In the genomic region with DNA sequence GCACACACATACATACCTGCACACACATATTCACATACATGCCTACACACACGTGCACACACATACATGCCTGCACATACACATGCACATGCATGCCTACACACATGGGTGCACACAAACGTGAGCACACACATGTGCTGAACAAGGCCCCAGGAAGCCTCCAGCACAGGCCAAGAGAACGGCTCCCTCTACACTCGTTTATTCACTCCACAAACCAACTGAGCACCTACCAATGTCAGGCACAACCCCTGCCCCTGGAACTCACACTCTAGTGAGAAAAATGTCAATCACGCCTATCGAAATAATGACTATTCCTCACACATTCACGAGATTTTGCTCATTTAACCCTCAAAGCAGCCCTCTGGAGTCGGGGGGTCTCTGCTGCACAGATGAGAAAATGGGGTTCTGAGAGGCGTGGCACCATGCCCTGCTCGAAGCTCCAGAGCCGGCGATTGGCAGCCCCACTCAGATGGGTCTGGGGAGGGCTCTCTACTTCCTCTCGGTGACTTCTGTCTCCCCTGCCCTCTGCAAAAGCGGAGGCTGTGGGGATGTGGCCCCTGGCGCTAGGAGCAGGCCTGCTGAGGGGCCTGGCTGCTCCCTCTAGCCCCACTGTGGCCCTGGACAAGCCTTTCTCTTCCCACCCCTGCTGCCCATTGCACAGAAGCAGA, we compare ENCODE assay signal across 13 cellular contexts.
DNase-seq lines count a peak whose midpoint lies in the region; ATAC-seq lines count a peak whose summit lies in the region.
"Had no signal": no experiment of that assay in that cellular context is flagged by ENCODE, and none has a peak within 500 bp of the region (broad histone marks: within the 10 kb centered on the region; RNA-seq: fewer than 3 reads in every experiment).

No MANE protein-coding gene starts in this region.

- H3K4me2 ChIP-seq in Karpas-422 (ENCODE audit: low read depth, low read length, poor library complexity, severe bottlenecking): peak overlapping the region; percentile 59

- peaks cover 74% of the 10 kb centered on the region for H3K4me1 Mint-ChIP-seq in T-helper 1 cell treated with Interleukin-12 subunit alpha and Interleukin-12 subunit beta and Interleukin-4 antibody, amounts not matched to agents 30 μg/mL and 1 μg/mL, for 36 hours (ENCODE audit: low read depth)
- H3K4me1 Mint-ChIP-seq in activated T-helper 2 cell treated with anti-CD3 and anti-CD28 coated beads, Interferon-gamma antibody, Interleukin-2, Interleukin-4, amounts not matched to agents 10 μg/mL and 5 μg/mL and 100 μg/mL, durations not matched to agents 14 hours and 24 hours and 36 hours (ENCODE audit: low read depth): peaks cover 77% of the 10 kb centered on the region
- peaks cover 73 to 77% of the 10 kb centered on the region in 2 donors for H3K4me1 Mint-ChIP-seq in natural killer cell treated with Interleukin-12 subunit alpha and Interleukin-12 subunit beta and Interleukin-15 and Interleukin-18, amount 100 ng/mL, for 72 hours (ENCODE audit: low read depth in 2 of 2)

- ATAC-seq in natural killer cell treated with Interleukin-12 subunit alpha and Interleukin-12 subunit beta and Interleukin-15 and Interleukin-18, amount 100 ng/mL, for 72 hours: no peak
- ATAC-seq in GM18498 (IDR thresholded peaks at IDR 0.05; ENCODE audit: unreplicated experiment) (no peak), GM21367 (IDR thresholded peaks at IDR 0.05; ENCODE audit: unreplicated experiment) (no peak)
- ATAC-seq: right cardiac atrium had no signal

- peak overlapping the region; percentile 78; the same call in 1 of the 2 replicates for H3K27ac ChIP-seq in Karpas-422 (ENCODE audit: low read length)

- no peaks in the 10 kb centered on the region for H3K79me2 ChIP-seq in Karpas-422 (ENCODE audit: low read length)

- no peaks in the 10 kb centered on the region for H4K20me1 ChIP-seq in Karpas-422 (ENCODE audit: insufficient read depth, low read depth, low read length)

- peak overlapping the region; percentile 51 for H3K27ac Mint-ChIP-seq in T-helper 1 cell treated with Interleukin-12 subunit alpha and Interleukin-12 subunit beta and Interleukin-4 antibody, amounts not matched to agents 30 μg/mL and 1 μg/mL, for 36 hours
- peak overlapping the region; percentile 96 for H3K27ac Mint-ChIP-seq in activated T-helper 2 cell treated with anti-CD3 and anti-CD28 coated beads, Interferon-gamma antibody, Interleukin-2, Interleukin-4, amounts not matched to agents 10 μg/mL and 5 μg/mL and 100 μg/mL, durations not matched to agents 14 hours and 24 hours and 36 hours
- peak overlapping the region; percentile 98 to 99 for H3K27ac Mint-ChIP-seq in natural killer cell treated with Interleukin-12 subunit alpha and Interleukin-12 subunit beta and Interleukin-15 and Interleukin-18, amount 100 ng/mL, for 72 hours

- H3K9ac ChIP-seq in Karpas-422 (ENCODE audit: low read length): peak overlapping the region; percentile 22

- H3K9me3 ChIP-seq in Karpas-422 (ENCODE audit: low read length) (no peaks in the 10 kb centered on the region), MG63 (no peaks in the 10 kb centered on the region)

- DNase-seq in T-helper 1 cell (no peak), Karpas-422 (peak; percentile 69), MG63 (no peak)
- DNase-seq in activated T-helper 2 cell treated with anti-CD3 and anti-CD28 coated beads, Interferon-gamma antibody, Interleukin-2, Interleukin-4, amounts not matched to agents 10 μg/mL and 5 μg/mL and 100 μg/mL, durations not matched to agents 14 hours and 24 hours and 36 hours (ENCODE audit: low spot score): no peak
- DNase-seq in natural killer cell treated with Interleukin-12 subunit alpha and Interleukin-12 subunit beta and Interleukin-15 and Interleukin-18, amount 100 ng/mL, for 72 hours (ENCODE audit: low spot score): no peak
- DNase-seq: NCI-H1930, NCI-H774, SIG-M5, substantia nigra had no signal

- peaks cover 61% of the 10 kb centered on the region for H3K4me1 ChIP-seq in Karpas-422 (ENCODE audit: low read length)

- no peaks in the 10 kb centered on the region for H3K36me3 Mint-ChIP-seq in T-helper 1 cell treated with Interleukin-12 subunit alpha and Interleukin-12 subunit beta and Interleukin-4 antibody, amounts not matched to agents 30 μg/mL and 1 μg/mL, for 36 hours (ENCODE audit: low read depth)
- no peaks in the 10 kb centered on the region for H3K36me3 Mint-ChIP-seq in activated T-helper 2 cell treated with anti-CD3 and anti-CD28 coated beads, Interferon-gamma antibody, Interleukin-2, Interleukin-4, amounts not matched to agents 10 μg/mL and 5 μg/mL and 100 μg/mL, durations not matched to agents 14 hours and 24 hours and 36 hours (ENCODE audit: low read depth)
- no peaks in the 10 kb centered on the region for H3K36me3 Mint-ChIP-seq in natural killer cell treated with Interleukin-12 subunit alpha and Interleukin-12 subunit beta and Interleukin-15 and Interleukin-18, amount 100 ng/mL, for 72 hours

- no peaks in the 10 kb centered on the region for H3K27me3 Mint-ChIP-seq in T-helper 1 cell treated with Interleukin-12 subunit alpha and Interleukin-12 subunit beta and Interleukin-4 antibody, amounts not matched to agents 30 μg/mL and 1 μg/mL, for 36 hours (ENCODE audit: low read depth)
- H3K27me3 Mint-ChIP-seq in activated T-helper 2 cell treated with anti-CD3 and anti-CD28 coated beads, Interferon-gamma antibody, Interleukin-2, Interleukin-4, amounts not matched to agents 10 μg/mL and 5 μg/mL and 100 μg/mL, durations not matched to agents 14 hours and 24 hours and 36 hours (ENCODE audit: low read depth): no peaks in the 10 kb centered on the region
- H3K27me3 Mint-ChIP-seq in natural killer cell treated with Interleukin-12 subunit alpha and Interleukin-12 subunit beta and Interleukin-15 and Interleukin-18, amount 100 ng/mL, for 72 hours: no peaks in the 10 kb centered on the region

- H3K4me3 ChIP-seq in Karpas-422 (ENCODE audit: low read length) (peak overlapping the region; percentile 32; the same call in 1 of the 2 replicates), MG63 (no peak overlapping the region)

- H3K27me3 ChIP-seq in Karpas-422 (ENCODE audit: low read length) (no peaks in the 10 kb centered on the region), MG63 (no peaks in the 10 kb centered on the region)

- no peaks in the 10 kb centered on the region for H3K9me3 Mint-ChIP-seq in T-helper 1 cell treated with Interleukin-12 subunit alpha and Interleukin-12 subunit beta and Interleukin-4 antibody, amounts not matched to agents 30 μg/mL and 1 μg/mL, for 36 hours
- no peaks in the 10 kb centered on the region for H3K9me3 Mint-ChIP-seq in activated T-helper 2 cell treated with anti-CD3 and anti-CD28 coated beads, Interferon-gamma antibody, Interleukin-2, Interleukin-4, amounts not matched to agents 10 μg/mL and 5 μg/mL and 100 μg/mL, durations not matched to agents 14 hours and 24 hours and 36 hours
- no peaks in the 10 kb centered on the region for H3K9me3 Mint-ChIP-seq in natural killer cell treated with Interleukin-12 subunit alpha and Interleukin-12 subunit beta and Interleukin-15 and Interleukin-18, amount 100 ng/mL, for 72 hours

- H3K4me3 Mint-ChIP-seq in T-helper 1 cell treated with Interleukin-12 subunit alpha and Interleukin-12 subunit beta and Interleukin-4 antibody, amounts not matched to agents 30 μg/mL and 1 μg/mL, for 36 hours: no peak overlapping the region
- no peak overlapping the region for H3K4me3 Mint-ChIP-seq in activated T-helper 2 cell treated with anti-CD3 and anti-CD28 coated beads, Interferon-gamma antibody, Interleukin-2, Interleukin-4, amounts not matched to agents 10 μg/mL and 5 μg/mL and 100 μg/mL, durations not matched to agents 14 hours and 24 hours and 36 hours (ENCODE audit: low read depth)
- peak overlapping the region; percentile 65 for H3K4me3 Mint-ChIP-seq in natural killer cell treated with Interleukin-12 subunit alpha and Interleukin-12 subunit beta and Interleukin-15 and Interleukin-18, amount 100 ng/mL, for 72 hours

- no peaks in the 10 kb centered on the region for H3K9me2 ChIP-seq in Karpas-422 (replicated peaks; ENCODE audit: insufficient read depth, low read length)

- intact Hi-C loops in activated T-helper 2 cell treated with anti-CD3 and anti-CD28 coated beads, Interferon-gamma antibody, Interleukin-2, Interleukin-4, amounts not matched to agents 10 μg/mL and 5 μg/mL and 100 μg/mL, durations not matched to agents 14 hours and 24 hours and 36 hours (cut with micrococcal nuclease): no loop called here

- H3K36me3 ChIP-seq in Karpas-422 (ENCODE audit: insufficient read depth, low read length) (no peaks in the 10 kb centered on the region), MG63 (no peaks in the 10 kb centered on the region)

- H2AFZ ChIP-seq in Karpas-422 (ENCODE audit: low read length): no peak overlapping the region
